1 cellular context compared by ENCODE assay signal in genomic region chr2:133817680-133818566, GRCh38.
A peak's percentile ranks its signal among the peaks of the same experiment; 100 is the strongest.
TF ChIP-seq lines count a peak whose summit lies in the region.

No MANE protein-coding gene starts in this region.

TF ChIP-seq in SK-N-SH treated with all-trans-retinoic acid at 6 μM for 48 hours, 23 proteins besides CTCF, POLR2A, EP300 and RAD21 (continued from another document):
- TF ChIP-seq CSRNP3 (CRISPR knock-in tag; IDR thresholded peaks at IDR 0.05), result 0 out of 2 replicates have a peak, but pooled peaks have one; percentile 68
